In the genomic region with DNA sequence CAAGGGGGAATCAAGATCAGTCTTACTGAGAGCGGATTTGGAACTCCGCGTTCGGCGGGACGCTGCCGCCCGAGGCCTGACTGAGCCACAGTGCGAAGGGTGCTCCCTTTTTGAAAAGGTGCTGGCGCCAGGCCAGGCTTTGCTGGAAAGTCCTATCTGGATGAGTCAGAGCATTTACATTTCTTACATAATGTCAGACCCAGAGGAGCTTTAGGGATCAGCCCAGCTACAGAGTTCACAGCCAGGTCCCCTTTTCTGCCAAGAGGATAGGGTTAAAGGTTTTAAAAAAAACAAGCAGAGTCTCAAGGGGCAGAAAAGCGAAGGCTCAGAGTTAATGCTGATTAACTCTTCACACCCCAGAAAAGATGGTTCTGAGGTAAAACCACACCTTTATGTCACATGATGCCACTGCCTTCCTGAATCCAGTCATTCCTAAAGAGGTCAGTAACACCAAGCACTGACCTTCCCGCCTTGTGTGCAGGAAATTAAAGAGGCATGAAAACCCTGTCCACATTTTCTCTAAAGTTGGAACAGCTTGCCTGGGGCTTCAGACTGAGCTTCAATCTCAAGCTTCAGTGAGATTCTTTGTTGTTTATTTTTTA, we compare ENCODE assay signal across 1 cellular context.
TF ChIP-seq lines count a peak whose summit lies in the region.

No MANE protein-coding gene starts in this region.

TF ChIP-seq in HepG2, 621 proteins besides CTCF, POLR2A, EP300 and RAD21 (continued from another document):
- TF ChIP-seq, protein P1, sequence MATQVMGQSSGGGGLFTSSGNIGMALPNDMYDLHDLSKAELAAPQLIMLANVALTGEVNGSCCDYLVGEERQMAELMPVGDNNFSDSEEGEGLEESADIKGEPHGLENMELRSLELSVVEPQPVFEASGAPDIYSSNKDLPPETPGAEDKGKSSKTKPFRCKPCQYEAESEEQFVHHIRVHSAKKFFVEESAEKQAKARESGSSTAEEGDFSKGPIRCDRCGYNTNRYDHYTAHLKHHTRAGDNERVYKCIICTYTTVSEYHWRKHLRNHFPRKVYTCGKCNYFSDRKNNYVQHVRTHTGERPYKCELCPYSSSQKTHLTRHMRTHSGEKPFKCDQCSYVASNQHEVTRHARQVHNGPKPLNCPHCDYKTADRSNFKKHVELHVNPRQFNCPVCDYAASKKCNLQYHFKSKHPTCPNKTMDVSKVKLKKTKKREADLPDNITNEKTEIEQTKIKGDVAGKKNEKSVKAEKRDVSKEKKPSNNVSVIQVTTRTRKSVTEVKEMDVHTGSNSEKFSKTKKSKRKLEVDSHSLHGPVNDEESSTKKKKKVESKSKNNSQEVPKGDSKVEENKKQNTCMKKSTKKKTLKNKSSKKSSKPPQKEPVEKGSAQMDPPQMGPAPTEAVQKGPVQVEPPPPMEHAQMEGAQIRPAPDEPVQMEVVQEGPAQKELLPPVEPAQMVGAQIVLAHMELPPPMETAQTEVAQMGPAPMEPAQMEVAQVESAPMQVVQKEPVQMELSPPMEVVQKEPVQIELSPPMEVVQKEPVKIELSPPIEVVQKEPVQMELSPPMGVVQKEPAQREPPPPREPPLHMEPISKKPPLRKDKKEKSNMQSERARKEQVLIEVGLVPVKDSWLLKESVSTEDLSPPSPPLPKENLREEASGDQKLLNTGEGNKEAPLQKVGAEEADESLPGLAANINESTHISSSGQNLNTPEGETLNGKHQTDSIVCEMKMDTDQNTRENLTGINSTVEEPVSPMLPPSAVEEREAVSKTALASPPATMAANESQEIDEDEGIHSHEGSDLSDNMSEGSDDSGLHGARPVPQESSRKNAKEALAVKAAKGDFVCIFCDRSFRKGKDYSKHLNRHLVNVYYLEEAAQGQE (IDR thresholded peaks at IDR 0.05; ENCODE audit: borderline replicate concordance in 1 of 2, low read depth in 1 of 2, low read length in 2 of 2): 0 out of 4 replicates have a peak, but pooled peaks of 1 of the 2 experiments have one; percentile 10
- TF ChIP-seq FOSL1 (CRISPR knock-in tag; IDR thresholded peaks at IDR 0.05; ENCODE audit: borderline replicate concordance) (peak; percentile 91), ZNF883 (CRISPR knock-in tag; IDR thresholded peaks at IDR 0.05; ENCODE audit: not compliant biosample characterization) (no peak), ZBTB3 (CRISPR knock-in tag; IDR thresholded peaks at IDR 0.05; ENCODE audit: borderline replicate concordance, low read depth) (no peak), JDP2 (CRISPR knock-in tag; IDR thresholded peaks at IDR 0.05; ENCODE audit: borderline replicate concordance) (no peak), HNRNPH1 (optimal IDR thresholded peaks at IDR 0.05; ENCODE audit: low read depth, low read length) (no peak), ONECUT2 (CRISPR knock-in tag; IDR thresholded peaks at IDR 0.05) (no peak), HNRNPUL1 (IDR thresholded peaks at IDR 0.05; ENCODE audit: low read depth, low read length) (no peak), HMG20A (CRISPR knock-in tag; IDR thresholded peaks at IDR 0.05; ENCODE audit: borderline replicate concordance) (peak; percentile 69; the same call in 1 of the 2 replicates), REL (CRISPR knock-in tag; conservative IDR thresholded peaks at IDR 0.05) (no peak), ZNF589 (CRISPR knock-in tag; conservative IDR thresholded peaks at IDR 0.05) (no peak), ZMYM2 (CRISPR knock-in tag; IDR thresholded peaks at IDR 0.05) (peak; percentile 18; the same call in 1 of the 2 replicates), FOXP1 (IDR thresholded peaks at IDR 0.05) (no peak), FOXP1 (CRISPR knock-in tag; IDR thresholded peaks at IDR 0.05) (0 out of 2 replicates have a peak, but pooled peaks have one; percentile 11), SMAD9 (CRISPR knock-in tag; IDR thresholded peaks at IDR 0.05) (no peak), ARNT (IDR thresholded peaks at IDR 0.05) (no peak), ZNF24 (IDR thresholded peaks at IDR 0.05) (no peak), ELF3 (CRISPR knock-in tag; IDR thresholded peaks at IDR 0.05) (peak; percentile 58), HDAC6 (IDR thresholded peaks at IDR 0.05; ENCODE audit: low read depth, low read length) (no peak)
- TF ChIP-seq, protein P2, sequence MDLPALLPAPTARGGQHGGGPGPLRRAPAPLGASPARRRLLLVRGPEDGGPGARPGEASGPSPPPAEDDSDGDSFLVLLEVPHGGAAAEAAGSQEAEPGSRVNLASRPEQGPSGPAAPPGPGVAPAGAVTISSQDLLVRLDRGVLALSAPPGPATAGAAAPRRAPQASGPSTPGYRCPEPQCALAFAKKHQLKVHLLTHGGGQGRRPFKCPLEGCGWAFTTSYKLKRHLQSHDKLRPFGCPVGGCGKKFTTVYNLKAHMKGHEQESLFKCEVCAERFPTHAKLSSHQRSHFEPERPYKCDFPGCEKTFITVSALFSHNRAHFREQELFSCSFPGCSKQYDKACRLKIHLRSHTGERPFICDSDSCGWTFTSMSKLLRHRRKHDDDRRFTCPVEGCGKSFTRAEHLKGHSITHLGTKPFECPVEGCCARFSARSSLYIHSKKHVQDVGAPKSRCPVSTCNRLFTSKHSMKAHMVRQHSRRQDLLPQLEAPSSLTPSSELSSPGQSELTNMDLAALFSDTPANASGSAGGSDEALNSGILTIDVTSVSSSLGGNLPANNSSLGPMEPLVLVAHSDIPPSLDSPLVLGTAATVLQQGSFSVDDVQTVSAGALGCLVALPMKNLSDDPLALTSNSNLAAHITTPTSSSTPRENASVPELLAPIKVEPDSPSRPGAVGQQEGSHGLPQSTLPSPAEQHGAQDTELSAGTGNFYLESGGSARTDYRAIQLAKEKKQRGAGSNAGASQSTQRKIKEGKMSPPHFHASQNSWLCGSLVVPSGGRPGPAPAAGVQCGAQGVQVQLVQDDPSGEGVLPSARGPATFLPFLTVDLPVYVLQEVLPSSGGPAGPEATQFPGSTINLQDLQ (CRISPR knock-in tag; IDR thresholded peaks at IDR 0.05): no peak
- TF ChIP-seq, protein P3, sequence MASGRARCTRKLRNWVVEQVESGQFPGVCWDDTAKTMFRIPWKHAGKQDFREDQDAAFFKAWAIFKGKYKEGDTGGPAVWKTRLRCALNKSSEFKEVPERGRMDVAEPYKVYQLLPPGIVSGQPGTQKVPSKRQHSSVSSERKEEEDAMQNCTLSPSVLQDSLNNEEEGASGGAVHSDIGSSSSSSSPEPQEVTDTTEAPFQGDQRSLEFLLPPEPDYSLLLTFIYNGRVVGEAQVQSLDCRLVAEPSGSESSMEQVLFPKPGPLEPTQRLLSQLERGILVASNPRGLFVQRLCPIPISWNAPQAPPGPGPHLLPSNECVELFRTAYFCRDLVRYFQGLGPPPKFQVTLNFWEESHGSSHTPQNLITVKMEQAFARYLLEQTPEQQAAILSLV (CRISPR knock-in tag; IDR thresholded peaks at IDR 0.05; ENCODE audit: borderline replicate concordance): no peak
- TF ChIP-seq, protein P4, sequence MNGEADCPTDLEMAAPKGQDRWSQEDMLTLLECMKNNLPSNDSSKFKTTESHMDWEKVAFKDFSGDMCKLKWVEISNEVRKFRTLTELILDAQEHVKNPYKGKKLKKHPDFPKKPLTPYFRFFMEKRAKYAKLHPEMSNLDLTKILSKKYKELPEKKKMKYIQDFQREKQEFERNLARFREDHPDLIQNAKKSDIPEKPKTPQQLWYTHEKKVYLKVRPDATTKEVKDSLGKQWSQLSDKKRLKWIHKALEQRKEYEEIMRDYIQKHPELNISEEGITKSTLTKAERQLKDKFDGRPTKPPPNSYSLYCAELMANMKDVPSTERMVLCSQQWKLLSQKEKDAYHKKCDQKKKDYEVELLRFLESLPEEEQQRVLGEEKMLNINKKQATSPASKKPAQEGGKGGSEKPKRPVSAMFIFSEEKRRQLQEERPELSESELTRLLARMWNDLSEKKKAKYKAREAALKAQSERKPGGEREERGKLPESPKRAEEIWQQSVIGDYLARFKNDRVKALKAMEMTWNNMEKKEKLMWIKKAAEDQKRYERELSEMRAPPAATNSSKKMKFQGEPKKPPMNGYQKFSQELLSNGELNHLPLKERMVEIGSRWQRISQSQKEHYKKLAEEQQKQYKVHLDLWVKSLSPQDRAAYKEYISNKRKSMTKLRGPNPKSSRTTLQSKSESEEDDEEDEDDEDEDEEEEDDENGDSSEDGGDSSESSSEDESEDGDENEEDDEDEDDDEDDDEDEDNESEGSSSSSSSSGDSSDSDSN (CRISPR knock-in tag; IDR thresholded peaks at IDR 0.05): no peak
- TF ChIP-seq, protein P5, sequence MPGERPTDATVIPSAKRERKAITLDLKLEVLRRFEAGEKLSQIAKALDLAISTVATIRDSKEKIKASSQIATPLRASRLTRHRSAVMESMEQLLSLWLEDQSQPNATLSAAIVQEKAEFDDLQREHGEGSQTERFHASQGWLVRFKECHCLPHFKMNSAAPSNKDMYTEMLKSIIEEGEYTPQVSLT (CRISPR knock-in tag; IDR thresholded peaks at IDR 0.05; ENCODE audit: borderline replicate concordance, low read depth): no peak
- TF ChIP-seq, protein P6, sequence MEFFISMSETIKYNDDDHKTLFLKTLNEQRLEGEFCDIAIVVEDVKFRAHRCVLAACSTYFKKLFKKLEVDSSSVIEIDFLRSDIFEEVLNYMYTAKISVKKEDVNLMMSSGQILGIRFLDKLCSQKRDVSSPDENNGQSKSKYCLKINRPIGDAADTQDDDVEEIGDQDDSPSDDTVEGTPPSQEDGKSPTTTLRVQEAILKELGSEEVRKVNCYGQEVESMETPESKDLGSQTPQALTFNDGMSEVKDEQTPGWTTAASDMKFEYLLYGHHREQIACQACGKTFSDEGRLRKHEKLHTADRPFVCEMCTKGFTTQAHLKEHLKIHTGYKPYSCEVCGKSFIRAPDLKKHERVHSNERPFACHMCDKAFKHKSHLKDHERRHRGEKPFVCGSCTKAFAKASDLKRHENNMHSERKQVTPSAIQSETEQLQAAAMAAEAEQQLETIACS (CRISPR knock-in tag; IDR thresholded peaks at IDR 0.05): no peak
- TF ChIP-seq, protein P7, sequence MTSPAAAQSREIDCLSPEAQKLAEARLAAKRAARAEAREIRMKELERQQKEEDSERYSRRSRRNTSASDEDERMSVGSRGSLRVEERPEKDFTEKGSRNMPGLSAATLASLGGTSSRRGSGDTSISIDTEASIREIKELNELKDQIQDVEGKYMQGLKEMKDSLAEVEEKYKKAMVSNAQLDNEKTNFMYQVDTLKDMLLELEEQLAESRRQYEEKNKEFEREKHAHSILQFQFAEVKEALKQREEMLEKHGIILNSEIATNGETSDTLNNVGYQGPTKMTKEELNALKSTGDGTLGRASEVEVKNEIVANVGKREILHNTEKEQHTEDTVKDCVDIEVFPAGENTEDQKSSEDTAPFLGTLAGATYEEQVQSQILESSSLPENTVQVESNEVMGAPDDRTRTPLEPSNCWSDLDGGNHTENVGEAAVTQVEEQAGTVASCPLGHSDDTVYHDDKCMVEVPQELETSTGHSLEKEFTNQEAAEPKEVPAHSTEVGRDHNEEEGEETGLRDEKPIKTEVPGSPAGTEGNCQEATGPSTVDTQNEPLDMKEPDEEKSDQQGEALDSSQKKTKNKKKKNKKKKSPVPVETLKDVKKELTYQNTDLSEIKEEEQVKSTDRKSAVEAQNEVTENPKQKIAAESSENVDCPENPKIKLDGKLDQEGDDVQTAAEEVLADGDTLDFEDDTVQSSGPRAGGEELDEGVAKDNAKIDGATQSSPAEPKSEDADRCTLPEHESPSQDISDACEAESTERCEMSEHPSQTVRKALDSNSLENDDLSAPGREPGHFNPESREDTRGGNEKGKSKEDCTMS (CRISPR knock-in tag; conservative IDR thresholded peaks at IDR 0.05): no peak
